16 cellular contexts compared by ENCODE assay signal in genomic region chr12:56715798-56716197, GRCh38. TPM values are rescaled to one million over a fixed set of nuclear protein-coding genes. Genes with fewer than 3 reads are reported as not detected.
A peak's percentile ranks its signal among the peaks of the same experiment; 100 is the strongest.
DNase-seq lines count a peak whose midpoint lies in the region; ATAC-seq and TF ChIP-seq lines count a peak whose summit lies in the region.
"Had no signal": no experiment of that assay in that cellular context is flagged by ENCODE, and none has a peak within 500 bp of the region (broad histone marks: within the 10 kb centered on the region; RNA-seq: fewer than 3 reads in every experiment).

No MANE protein-coding gene starts in this region.

- DNase-seq in activated CD4-positive, alpha-beta T cell treated with anti-CD3 and anti-CD28 coated beads for 36 hours, result no peak
- DNase-seq in activated CD4-positive, alpha-beta T cell treated with anti-CD3 and anti-CD28 coated beads for 1 hour, result no peak
- peak; percentile 52 for DNase-seq in coronary artery (ENCODE audit: low spot score)
- no peak for DNase-seq in psoas muscle
- no peak for DNase-seq in NCI-H2171 treated with DMSO at 0.1 percent for 48 hours (lab: John Stamatoyannopoulos, UW)
- DNase-seq in cerebellar cortex (ENCODE audit: low spot score), result no peak
- no peak for DNase-seq in NCI-H2196 treated with DMSO at 0.1 percent for 48 hours (lab: John Stamatoyannopoulos, UW; ENCODE audit: unreplicated experiment)
- DNase-seq: activated CD4-positive, CD25-positive, alpha-beta regulatory T cell treated with anti-CD3 and anti-CD28 coated beads, Interleukin-2, amount 50 U/mL, for 72 hours; DMS 273 treated with DMSO at 0.1 percent for 48 hours; heart right ventricle; left cardiac atrium; NCI-H446 treated with DMSO at 0.1 percent for 48 hours; OCI-M1; sigmoid colon had no signal

- no peak overlapping the region for H3K27ac ChIP-seq in coronary artery
- H3K27ac ChIP-seq in psoas muscle, result peak overlapping the region; percentile 83
- H3K27ac ChIP-seq: esophagus muscularis mucosa, heart right ventricle had no signal

- H3K27me3 ChIP-seq in Loucy (ENCODE audit: insufficient read depth, low read length, poor library complexity, severe bottlenecking) (no peaks in the 10 kb centered on the region), psoas muscle (ENCODE audit: insufficient read depth in 3 of 3, low read length in 2 of 3) (no peaks in the 10 kb centered on the region)
- H3K27me3 ChIP-seq: esophagus muscularis mucosa, heart right ventricle, sigmoid colon had no signal

- H3K9me3 Mint-ChIP-seq in activated CD4-positive, alpha-beta T cell treated with anti-CD3 and anti-CD28 coated beads for 36 hours (ENCODE audit: low read depth), result no peaks in the 10 kb centered on the region

- H3K4me2 ChIP-seq in Loucy (ENCODE audit: low read depth, low read length, poor library complexity, severe bottlenecking), result peak overlapping the region; percentile 17

- H3K9me2 ChIP-seq in Loucy (replicated peaks; ENCODE audit: low read depth, low read length), result no peaks in the 10 kb centered on the region

- CTCF ChIA-PET in activated CD4-positive, alpha-beta T cell treated with anti-CD3 and anti-CD28 coated beads for 36 hours (lab: Charles Lee), result interaction anchor here (1.1 to 1.6 kb wide), 3 partner anchors 19 to 396 kb away, joined by 3 to 4 read pairs (median 4); no protein-coding TSS in a partner anchor

- peaks cover 77% of the 10 kb centered on the region for H3K36me3 ChIP-seq in Loucy (ENCODE audit: insufficient read depth, low read length)
- H3K36me3 ChIP-seq in psoas muscle (ENCODE audit: insufficient read depth in 1 of 2, low read depth in 1 of 2), result peaks cover 13 to 76% of the 10 kb centered on the region in 2 donors

- peaks cover 74% of the 10 kb centered on the region for H4K20me1 ChIP-seq in Loucy (ENCODE audit: insufficient read depth, low read length, poor library complexity, severe bottlenecking)

- intact Hi-C loops in activated CD4-positive, alpha-beta T cell treated with anti-CD3 and anti-CD28 coated beads for 36 hours (cut with DNase I, micrococcal nuclease), result no loop called here
- intact Hi-C loops in psoas muscle (cut with DNase I), result no loop called here

- peaks cover 65% of the 10 kb centered on the region for H3K79me2 ChIP-seq in Loucy (ENCODE audit: insufficient read depth, low read length)

- H3K36me3 Mint-ChIP-seq in activated CD4-positive, alpha-beta T cell treated with anti-CD3 and anti-CD28 coated beads for 36 hours (ENCODE audit: low read depth), result peaks cover 80% of the 10 kb centered on the region

- peaks cover 29% of the 10 kb centered on the region for H3K4me1 ChIP-seq in Loucy (ENCODE audit: insufficient read depth, low read length, poor library complexity, severe bottlenecking)
- peaks cover 72% of the 10 kb centered on the region for H3K4me1 ChIP-seq in psoas muscle

- no peak overlapping the region for H3K9ac ChIP-seq in Loucy (ENCODE audit: low read depth, low read length, poor library complexity, severe bottlenecking)

- no peak for ATAC-seq in activated CD4-positive, alpha-beta T cell treated with anti-CD3 and anti-CD28 coated beads for 36 hours
- ATAC-seq in psoas muscle, result no peak
- ATAC-seq: left cardiac atrium had no signal

- H2AFZ ChIP-seq in Loucy (ENCODE audit: low read length), result no peak overlapping the region

- no peaks in the 10 kb centered on the region for H3K27me3 Mint-ChIP-seq in activated CD4-positive, alpha-beta T cell treated with anti-CD3 and anti-CD28 coated beads for 36 hours

- no peak overlapping the region for H3K4me3 Mint-ChIP-seq in activated CD4-positive, alpha-beta T cell treated with anti-CD3 and anti-CD28 coated beads for 36 hours

- WGBS in psoas muscle, 3 donors, result 45 to 54% (median 47%) methylated on average over 8 of the region's 8 CpGs

- peaks cover 46% of the 10 kb centered on the region for H3K4me1 Mint-ChIP-seq in activated CD4-positive, alpha-beta T cell treated with anti-CD3 and anti-CD28 coated beads for 36 hours

- peak overlapping the region; percentile 84 for H3K27ac Mint-ChIP-seq in activated CD4-positive, alpha-beta T cell treated with anti-CD3 and anti-CD28 coated beads for 36 hours

- no peaks in the 10 kb centered on the region for H3K9me3 ChIP-seq in Loucy (ENCODE audit: insufficient read depth, low read depth, low read length)
- H3K9me3 ChIP-seq in psoas muscle, result no peaks in the 10 kb centered on the region
- H3K9me3 ChIP-seq: esophagus muscularis mucosa, heart right ventricle, sigmoid colon had no signal

- peaks cover 4% of the 10 kb centered on the region for H3F3A ChIP-seq in Loucy (ENCODE audit: low read depth)

- H3K4me3 ChIP-seq in Loucy (ENCODE audit: low read length, poor library complexity, severe bottlenecking), result no peak overlapping the region
- no peak overlapping the region for H3K4me3 ChIP-seq in coronary artery
- H3K4me3 ChIP-seq in psoas muscle, result peak overlapping the region; percentile 6
- H3K4me3 ChIP-seq: esophagus muscularis mucosa, heart right ventricle, sigmoid colon had no signal

- TF ChIP-seq CTCF in Loucy (conservative IDR thresholded peaks at IDR 0.05; ENCODE audit: low read length) (no peak), coronary artery (IDR thresholded peaks at IDR 0.05) (no peak), psoas muscle (IDR thresholded peaks at IDR 0.05) (no peak)

- POLR2A ChIA-PET in activated CD4-positive, alpha-beta T cell treated with anti-CD3 and anti-CD28 coated beads for 36 hours (lab: Charles Lee), result interaction anchor here (0.9 to 2.8 kb wide), 2 partner anchors 10 to 11 kb away, joined by 6 to 25 read pairs; partner anchors contain the start of gene NACA

RNA-seq across cellular contexts. Expression of gene NACA, which starts 9.3 kb away (rescaled TPM):
- total RNA-seq in activated CD4-positive, alpha-beta T cell treated with anti-CD3 and anti-CD28 coated beads for 36 hours, result 1,000 to 10,000 TPM; 1,215 to 1,231 TPM
- total RNA-seq in psoas muscle, result 100 to 1,000 TPM; 434 to 719 (median 530) TPM
- polyA plus RNA-seq in psoas muscle, result 1,000 to 10,000 TPM in 1 of 3 donors, 100 to 1,000 TPM in 2; 483 to 1,147 (median 489) TPM

RNA-seq across cellular contexts. Expression of gene PTGES3, which starts 27.7 kb away (rescaled TPM):
- 100 to 1,000 TPM; 284 to 386 TPM for total RNA-seq in activated CD4-positive, alpha-beta T cell treated with anti-CD3 and anti-CD28 coated beads for 36 hours
- total RNA-seq in psoas muscle, result 100 to 1,000 TPM; 118 to 192 (median 148) TPM
- polyA plus RNA-seq in psoas muscle, result 100 to 1,000 TPM; 141 to 253 (median 165) TPM

RNA-seq across cellular contexts. Expression of gene PRIM1, which starts 36.3 kb away (rescaled TPM):
- 10 to 100 TPM; 81.3 to 83.7 TPM for total RNA-seq in activated CD4-positive, alpha-beta T cell treated with anti-CD3 and anti-CD28 coated beads for 36 hours
- total RNA-seq in psoas muscle, result 1 to 10 TPM; 2.3 to 4.8 (median 3.4) TPM
- 1 to 10 TPM; 3.0 to 10.0 (median 6.3) TPM for polyA plus RNA-seq in psoas muscle

RNA-seq across cellular contexts. Expression of gene HSD17B6, which starts 47.3 kb away (rescaled TPM):
- total RNA-seq in activated CD4-positive, alpha-beta T cell treated with anti-CD3 and anti-CD28 coated beads for 36 hours, result 1 to 10 TPM; 2.6 to 5.1 TPM
- total RNA-seq in psoas muscle, result under 1 TPM in 3 of 4 donors, not detected in 1; 0.28 to 0.51 (median 0.36) TPM
- 1 to 10 TPM in 1 of 3 donors, under 1 TPM in 2; 0.14 to 4.5 (median 0.17) TPM for polyA plus RNA-seq in psoas muscle

Comparison
In these comparisons a context has a peak if more than half of its experiments do, and no peak if none do; other contexts are left out.
1. RNA of gene PRIM1, which starts 36.3 kb away (total RNA-seq): 81.3 to 83.7 TPM in activated CD4-positive, alpha-beta T cell treated with anti-CD3 and anti-CD28 coated beads for 36 hours; 2.3 to 4.8 TPM in psoas muscle; every median in the first group is over 10 times any median in the second.